Comparison of ENCODE assay signal across 18 cellular contexts in the genomic region with DNA sequence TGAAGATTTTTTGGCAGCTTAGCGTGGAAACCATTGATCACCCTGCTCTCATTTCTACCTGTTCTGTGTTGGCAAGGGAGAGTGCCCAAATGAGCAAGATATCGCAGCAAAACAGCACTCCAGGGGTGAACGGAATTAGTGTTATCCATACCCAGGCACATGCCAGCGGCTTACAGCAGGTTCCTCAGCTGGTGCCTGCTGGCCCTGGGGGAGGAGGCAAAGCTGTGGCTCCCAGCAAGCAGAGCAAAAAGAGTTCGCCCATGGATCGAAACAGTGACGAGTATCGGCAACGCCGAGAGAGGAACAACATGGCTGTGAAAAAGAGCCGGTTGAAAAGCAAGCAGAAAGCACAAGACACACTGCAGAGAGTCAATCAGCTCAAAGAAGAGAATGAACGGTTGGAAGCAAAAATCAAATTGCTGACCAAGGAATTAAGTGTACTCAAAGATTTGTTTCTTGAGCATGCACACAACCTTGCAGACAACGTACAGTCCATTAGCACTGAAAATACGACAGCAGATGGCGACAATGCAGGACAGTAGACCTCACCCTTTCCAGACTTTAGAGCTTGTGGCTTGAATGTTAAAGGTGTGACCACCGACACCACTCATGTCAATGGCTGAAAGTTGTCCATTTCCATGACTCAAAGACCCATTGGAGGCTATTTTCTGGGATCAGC.
"Had no signal": no experiment of that assay in that cellular context is flagged by ENCODE, and none has a peak within 500 bp of the region (broad histone marks: within the 10 kb centered on the region; RNA-seq: fewer than 3 reads in every experiment).

No MANE protein-coding gene starts in this region.

- H3K27me3 Mint-ChIP-seq: activated B cell treated with CpG ODN at 0.5 μM for 24 hours; activated CD4-positive, alpha-beta T cell treated with anti-CD3 and anti-CD28 coated beads, Interleukin-2, amount 10 ng/mL, durations not matched to agents 7 days and 5 days; stimulated activated naive CD8-positive, alpha-beta T cell treated with anti-CD3 and anti-CD28 coated beads, Interleukin-15, Interleukin-2, amounts not matched to agents 100 ng/mL and 50 ng/mL, for 24 hours had no signal

- H3K9me3 Mint-ChIP-seq: activated B cell treated with CpG ODN at 0.5 μM for 24 hours; activated CD4-positive, alpha-beta T cell treated with anti-CD3 and anti-CD28 coated beads, Interleukin-2, amount 10 ng/mL, durations not matched to agents 7 days and 5 days; activated naive CD4-positive, alpha-beta T cell treated with anti-CD3 and anti-CD28 coated beads for 36 hours; immature natural killer cell; nephron; stimulated activated naive CD8-positive, alpha-beta T cell treated with anti-CD3 and anti-CD28 coated beads, Interleukin-15, Interleukin-2, amounts not matched to agents 100 ng/mL and 50 ng/mL, for 24 hours; T-helper 1 cell treated with Interleukin-12 subunit alpha and Interleukin-12 subunit beta and Interleukin-4 antibody, amounts not matched to agents 30 μg/mL and 1 μg/mL, for 36 hours had no signal

- H3K27ac ChIP-seq: psoas muscle, sigmoid colon, testis had no signal

- H3K4me3 ChIP-seq: psoas muscle, sigmoid colon, testis had no signal

- DNase-seq: activated B cell treated with CpG ODN at 0.5 μM for 24 hours; activated CD4-positive, alpha-beta T cell treated with anti-CD3 and anti-CD28 coated beads, Interleukin-2, amount 10 ng/mL, durations not matched to agents 7 days and 5 days; activated naive CD4-positive, alpha-beta T cell treated with anti-CD3 and anti-CD28 coated beads for 36 hours; amniotic stem cell; immature natural killer cell; left colon; psoas muscle; stimulated activated CD4-positive, alpha-beta T cell treated with anti-CD3 and anti-CD28 coated beads, Interleukin-12 subunit alpha, Interleukin-12 subunit beta, amount 100 ng/mL, for 4 hours; stimulated activated CD4-positive, alpha-beta T cell treated with anti-CD3 and anti-CD28 coated beads, Interleukin-4, amount 100 ng/mL, for 1 hour; stimulated activated CD8-positive, alpha-beta memory T cell treated with anti-CD3 and anti-CD28 coated beads, Interleukin-4, amount 100 ng/mL, for 48 hours; testis had no signal

- FAIRE-seq: endometrium had no signal

- H3K9me3 ChIP-seq: psoas muscle, sigmoid colon, testis had no signal

- H3K27me3 ChIP-seq: sigmoid colon, testis had no signal

- H3K4me3 Mint-ChIP-seq: activated B cell treated with CpG ODN at 0.5 μM for 24 hours; activated CD4-positive, alpha-beta T cell treated with anti-CD3 and anti-CD28 coated beads, Interleukin-2, amount 10 ng/mL, durations not matched to agents 7 days and 5 days; activated naive CD4-positive, alpha-beta T cell treated with anti-CD3 and anti-CD28 coated beads for 36 hours; immature natural killer cell; nephron; stimulated activated naive CD8-positive, alpha-beta T cell treated with anti-CD3 and anti-CD28 coated beads, Interleukin-15, Interleukin-2, amounts not matched to agents 100 ng/mL and 50 ng/mL, for 24 hours; T-helper 1 cell treated with Interleukin-12 subunit alpha and Interleukin-12 subunit beta and Interleukin-4 antibody, amounts not matched to agents 30 μg/mL and 1 μg/mL, for 36 hours had no signal

- H3K27ac Mint-ChIP-seq: activated B cell treated with CpG ODN at 0.5 μM for 24 hours; activated CD4-positive, alpha-beta T cell treated with anti-CD3 and anti-CD28 coated beads, Interleukin-2, amount 10 ng/mL, durations not matched to agents 7 days and 5 days; activated naive CD4-positive, alpha-beta T cell treated with anti-CD3 and anti-CD28 coated beads for 36 hours; nephron; stimulated activated naive CD8-positive, alpha-beta T cell treated with anti-CD3 and anti-CD28 coated beads, Interleukin-15, Interleukin-2, amounts not matched to agents 100 ng/mL and 50 ng/mL, for 24 hours; T-helper 1 cell treated with Interleukin-12 subunit alpha and Interleukin-12 subunit beta and Interleukin-4 antibody, amounts not matched to agents 30 μg/mL and 1 μg/mL, for 36 hours had no signal

- ATAC-seq: esophagus mucosa, left colon, psoas muscle, SK-N-SH treated with all-trans-retinoic acid at 6 μM for 48 hours had no signal
